In the genomic region with DNA sequence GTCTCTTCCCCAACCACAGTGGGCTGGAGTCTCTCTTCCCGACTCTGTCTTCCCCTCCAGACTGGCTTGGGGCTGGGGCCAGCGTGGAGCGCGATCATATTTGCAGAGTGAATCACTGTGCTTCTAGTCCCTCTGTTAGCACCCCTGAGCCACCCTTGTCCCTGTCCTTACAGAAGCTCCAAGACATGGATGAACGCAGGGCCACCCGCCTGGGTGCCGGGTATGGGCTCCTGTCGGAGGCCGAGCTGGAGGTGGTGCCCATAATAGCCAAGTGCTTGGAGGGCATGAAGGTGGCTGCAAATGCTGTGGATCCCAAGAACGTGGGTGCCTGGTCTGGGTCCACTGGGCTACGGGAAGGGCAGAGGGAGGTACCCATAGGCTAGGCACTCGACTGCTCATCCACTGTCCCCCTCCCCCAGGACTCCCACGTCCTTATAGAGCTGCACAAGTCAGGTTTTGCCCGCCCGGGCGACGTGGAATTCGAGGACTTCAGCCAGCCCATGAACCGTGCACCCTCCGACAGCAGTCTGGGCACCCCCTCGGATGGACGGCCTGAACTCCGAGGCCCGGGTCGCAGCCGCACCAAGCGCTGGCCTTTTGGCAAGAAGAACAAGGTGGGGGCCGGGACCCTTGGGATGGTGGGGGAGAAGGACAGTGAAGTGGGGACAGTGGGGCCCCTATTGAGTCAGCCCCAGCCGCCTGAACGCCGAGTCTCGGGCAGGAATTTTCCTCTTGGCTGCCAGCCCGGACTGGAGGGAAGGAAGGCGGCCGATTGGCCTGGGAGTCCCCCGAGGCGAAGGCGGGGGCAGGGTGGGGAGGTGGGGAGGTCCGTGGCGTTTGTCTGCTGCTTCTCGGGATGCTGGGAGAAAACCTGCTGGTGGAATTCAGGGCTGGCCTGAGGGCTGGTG, we compare ENCODE assay signal across 8 cellular contexts. TPM values are rescaled to one million over a fixed set of nuclear protein-coding genes. Genes with fewer than 3 reads are reported as not detected.
DNase-seq lines count a peak whose midpoint lies in the region; ATAC-seq, FAIRE-seq and TF ChIP-seq lines count a peak whose summit lies in the region.

No MANE protein-coding gene starts in this region.

- H3K4me3 ChIP-seq in HUES48 (ENCODE audit: low read depth, low read length) (no peak overlapping the region), H1 (ENCODE audit: extremely low read depth in 1 of 4, insufficient read depth in 2 of 4, low read depth in 3 of 4, low read length in 4 of 4) (no peak overlapping the region), aorta (ENCODE audit: low read length in 2 of 2) (no peak overlapping the region)

- no peak overlapping the region for H4K5ac ChIP-seq in H1 (ENCODE audit: insufficient read length, low read depth, low read length)

- peaks cover 21% of the 10 kb centered on the region for H3K4me1 ChIP-seq in HUES48 (ENCODE audit: control insufficient read depth, insufficient read depth, low read length)
- peaks cover 0 to 16% (median 11%) of the 10 kb centered on the region in 4 experiments; a peak in 5 of 7 replicates for H3K4me1 ChIP-seq in H1 (replicated peaks in 1 of 4; ENCODE audit: control insufficient read depth in 3 of 4, insufficient read depth in 4 of 4, low read length in 3 of 4)
- H3K4me1 ChIP-seq in aorta (ENCODE audit: control insufficient read depth in 1 of 2, insufficient read depth in 2 of 2, low read length in 2 of 2), result no peaks in the 10 kb centered on the region

- no peak overlapping the region for H2AFZ ChIP-seq in H1 (ENCODE audit: low read length)

- no peak overlapping the region for H3K56ac ChIP-seq in H1 (replicated peaks; ENCODE audit: insufficient read length, low read depth, low read length)

- ATAC-seq in aorta (ENCODE audit: low FRiP score) (peak; percentile 88), HG02759 (IDR thresholded peaks at IDR 0.05; ENCODE audit: unreplicated experiment) (no peak)

- H3K4me2 ChIP-seq in H1 (ENCODE audit: insufficient read depth in 1 of 2, low read depth in 2 of 2, low read length in 2 of 2), result peak overlapping the region in 1 of 2 experiments; percentile 2; a peak in 1 of 4 replicates

- intact Hi-C loops in aorta (cut with DNase I), result loop anchor here (2.0 to 10.0 kb wide), 3 partner anchors 56 to 1062 kb away; partner anchors contain the start of genes HSD11B1L (in 1 of the 2), MICOS13 (in 1 of the 2) and MLLT1 (in 1 of the 2)

- H3K27me3 Mint-ChIP-seq in mesothelial cell of epicardium (ENCODE audit: low read depth), result no peaks in the 10 kb centered on the region

- H4K20me1 ChIP-seq in H1 (replicated peaks in 1 of 2; ENCODE audit: control insufficient read depth in 1 of 2, insufficient read depth in 2 of 2, low read length in 2 of 2), result peaks cover 0 to 6% of the 10 kb centered on the region in 2 experiments

- TF ChIP-seq EP300 in H1 (IDR thresholded peaks at IDR 0.05; ENCODE audit: borderline replicate concordance in 1 of 2, low read depth in 2 of 2, low read length in 2 of 2), result no peak

- H3K36me3 Mint-ChIP-seq in mesothelial cell of epicardium, result peaks cover 35% of the 10 kb centered on the region

- 0 out of 2 replicates have a peak overlapping the region, but pooled peaks have one; percentile 72 for H2BK15ac ChIP-seq in H1 (ENCODE audit: low read length)

- no peak overlapping the region for H2BK12ac ChIP-seq in H1 (ENCODE audit: low read depth, low read length)

- H3K27me3 ChIP-seq in HUES48 (ENCODE audit: control insufficient read depth, insufficient read depth, low read length) (no peaks in the 10 kb centered on the region), H1 (replicated peaks in 1 of 4; ENCODE audit: control insufficient read depth in 3 of 4, extremely low read depth in 1 of 4, insufficient read depth in 3 of 4, low read length in 3 of 4) (no peaks in the 10 kb centered on the region), aorta (ENCODE audit: control insufficient read depth in 1 of 2, insufficient read depth in 2 of 2, low read length in 1 of 2) (no peaks in the 10 kb centered on the region)

- no peak for TF ChIP-seq RAD21 in H1 (IDR thresholded peaks at IDR 0.05 in 1 of 2, conservative IDR thresholded peaks at IDR 0.05 in 1 of 2; ENCODE audit: low read depth in 2 of 2, low read length in 2 of 2)

- peaks cover 70% of the 10 kb centered on the region for H3K36me3 ChIP-seq in HUES48 (ENCODE audit: control insufficient read depth, insufficient read depth, low read length)
- peaks cover 25 to 72% (median 43%) of the 10 kb centered on the region in 4 experiments for H3K36me3 ChIP-seq in H1 (ENCODE audit: control insufficient read depth in 2 of 4, insufficient read depth in 4 of 4, low read length in 3 of 4)
- H3K36me3 ChIP-seq in aorta (ENCODE audit: control insufficient read depth in 1 of 2, insufficient read depth in 2 of 2, low read length in 1 of 2), result peaks cover 4 to 6% of the 10 kb centered on the region in 2 donors

- H3K4ac ChIP-seq in H1 (replicated peaks; ENCODE audit: insufficient read length, low read depth, low read length), result no peak overlapping the region

- no peak for TF ChIP-seq CTCF in H1 (IDR thresholded peaks at IDR 0.05; ENCODE audit: control extremely low read depth in 1 of 3, insufficient read depth in 1 of 3, low read depth in 1 of 3, low read length in 3 of 3)
- no peak for TF ChIP-seq CTCF in mesothelial cell of epicardium (IDR thresholded peaks at IDR 0.05; ENCODE audit: unreplicated experiment)

- peaks cover 10% of the 10 kb centered on the region for H3K23me2 ChIP-seq in H1 (ENCODE audit: low read depth, low read length)

- H3K79me1 ChIP-seq in H1 (ENCODE audit: low read depth, low read length), result peaks cover 5% of the 10 kb centered on the region

- no peak overlapping the region for H3K23ac ChIP-seq in H1 (ENCODE audit: insufficient read length)

- peaks cover 0 to 13% of the 10 kb centered on the region in 2 experiments; a peak in 1 of 4 replicates for H3K79me2 ChIP-seq in H1 (ENCODE audit: control insufficient read depth in 1 of 2, insufficient read depth in 2 of 2, low read length in 2 of 2)

- no peak overlapping the region for H3K14ac ChIP-seq in H1 (ENCODE audit: insufficient read length)

- no peaks in the 10 kb centered on the region for H3K9me3 Mint-ChIP-seq in mesothelial cell of epicardium

- CTCF ChIA-PET in H1 (lab: Charles Lee; ENCODE audit: partially characterized antibody), result interaction anchor here (1.1 kb wide), 1 partner anchor 27 kb away, joined by 3 read pairs; no protein-coding TSS in a partner anchor

- H2BK5ac ChIP-seq in H1 (ENCODE audit: low read depth, low read length), result peak overlapping the region; percentile 71

- H2BK20ac ChIP-seq in H1 (ENCODE audit: low read length), result no peak overlapping the region

- H3K27ac Mint-ChIP-seq in mesothelial cell of epicardium, result peak overlapping the region; percentile 96

- H3K9me3 ChIP-seq in HUES48 (ENCODE audit: control insufficient read depth, insufficient read depth, low read length) (no peaks in the 10 kb centered on the region; the same call in 1 of the 2 replicates), H1 (ENCODE audit: insufficient read depth in 2 of 2, low read depth in 1 of 2, low read length in 1 of 2) (no peaks in the 10 kb centered on the region), aorta (ENCODE audit: control insufficient read depth, low read length) (no peaks in the 10 kb centered on the region)

- H4K91ac ChIP-seq in H1 (replicated peaks; ENCODE audit: insufficient read length, low read length), result no peak overlapping the region

- POLR2A ChIA-PET in H1 (lab: Charles Lee; ENCODE audit: partially characterized antibody), result interaction anchor here (0.7 to 9.7 kb wide), 5 partner anchors 7 to 23 kb away, joined by 3 to 110 read pairs (median 3); partner anchors contain the start of gene SH2D3A

- H3K18ac ChIP-seq in H1 (ENCODE audit: extremely low read depth, low read length), result no peak overlapping the region; the same call in 1 of the 2 replicates

- H3K9ac ChIP-seq in HUES48 (ENCODE audit: low read depth, low read length) (no peak overlapping the region), H1 (replicated peaks in 1 of 4; ENCODE audit: extremely low read depth in 1 of 4, low read depth in 3 of 4, low read length in 3 of 4) (no peak overlapping the region)

- peak; percentile 75 for DNase-seq in 8988T
- no peak for DNase-seq in H1 (ENCODE audit: low read depth in 1 of 2, low spot score in 2 of 2)
- DNase-seq in mesothelial cell of epicardium (ENCODE audit: low spot score in 2 of 2, unreplicated experiment in 2 of 2), result peak; percentile 78 to 89
- DNase-seq in aorta, result peak; percentile 89 to 96
- DNase-seq in NCI-H128 (lab: John Stamatoyannopoulos, UW; ENCODE audit: unreplicated experiment), result no peak
- no peak for DNase-seq in GM19239 (ENCODE audit: insufficient read length, low spot score)

- no peak overlapping the region for H2AK5ac ChIP-seq in H1 (ENCODE audit: low read depth, low read length)

- peaks cover 44% of the 10 kb centered on the region for H3K4me1 Mint-ChIP-seq in mesothelial cell of epicardium

- H3K27ac ChIP-seq in HUES48 (ENCODE audit: low read depth, low read length) (peak overlapping the region; percentile 44), H1 (ENCODE audit: low read depth, low read length) (0 out of 2 replicates have a peak overlapping the region, but pooled peaks have one; percentile 22), aorta (ENCODE audit: low read depth in 1 of 2, low read length in 2 of 2) (peak overlapping the region; percentile 20 to 88)

- no peak for TF ChIP-seq POLR2A in H1 (IDR thresholded peaks at IDR 0.05; ENCODE audit: control extremely low read depth in 1 of 2, low read depth in 2 of 2, low read length in 2 of 2)

- no peak overlapping the region for H2BK120ac ChIP-seq in H1 (replicated peaks; ENCODE audit: low read depth, low read length)

- H4K8ac ChIP-seq in H1 (ENCODE audit: extremely low read depth, insufficient read depth, low read length), result no peak overlapping the region; the same call in 1 of the 2 replicates

- FAIRE-seq in H1 (lab: Jason Lieb, UNC), result no peak
- no peak for FAIRE-seq in GM19239 (lab: Jason Lieb, UNC)

- peak overlapping the region; percentile 14 for H3K4me3 Mint-ChIP-seq in mesothelial cell of epicardium

- 85% methylated on average over 26 of the region's 41 CpGs; no CpG with 5 or more reads in 1 of the 2 experiments for WGBS in H1 (ENCODE audit: extremely low coverage in 1 of 2, insufficient coverage in 1 of 2, insufficient read length in 1 of 2, insufficient replicate concordance in 2 of 2, low coverage in 1 of 2, low lambda C conversion rate in 2 of 2, missing lambda C conversion rate in 1 of 2), 2 experiments
- 4 to 5% methylated on average over 40 to 41 of the region's 41 CpGs for WGBS in aorta, 2 donors

RNA-seq across cellular contexts. Expression of gene TRIP10, which starts 5.2 kb away (rescaled TPM):
- total RNA-seq in H1 (2021; fragmentation: NEBNext Ultra II Directional; extraction: Animal tissue kit (Norgen Biotek cat#: 25700)), result 69.3 and 69.5 TPM in 2 replicates
- polyA plus RNA-seq in H1 (2011; rRNA removed), result 27.8 and 38.0 TPM in 2 replicates
- polyA plus RNA-seq in H1 (2011; cell fraction: cytosol; rRNA removed), result 46.0 TPM
- 69.9 TPM for polyA plus RNA-seq in H1 (2011; cell fraction: nucleus; rRNA removed)
- 66.1 to 83.1 TPM (median 77.4 TPM) in 4 replicates for polyA plus RNA-seq in H1 (2012, experiment 1 of 2)
- polyA plus RNA-seq in H1 (2012, experiment 2 of 2), result 58.7 TPM
- 63.3 TPM for polyA plus RNA-seq in H1 (2013, experiment 1 of 2)
- 64.1 TPM for polyA plus RNA-seq in H1 (2013, experiment 2 of 2)
- 23.1 and 26.9 TPM in 2 replicates for polyA minus RNA-seq in H1 (2011; rRNA and poly(A)+ RNA removed)
- 28.1 TPM for polyA minus RNA-seq in H1 (2011; cell fraction: cytosol; rRNA and poly(A)+ RNA removed)
- polyA minus RNA-seq in H1 (2011; cell fraction: nucleus; rRNA and poly(A)+ RNA removed), result 24.9 TPM
- total RNA-seq in mesothelial cell of epicardium, result 67.5 to 73.2 TPM (median 69.5 TPM) in 3 replicates
- total RNA-seq in aorta, result 100 to 1,000 TPM in 1 of 2 donors, 10 to 100 TPM in 1; 91.8 to 146 TPM
- 100 to 1,000 TPM in 1 of 2 donors, 10 to 100 TPM in 1; 68.6 to 261 TPM for polyA plus RNA-seq in aorta

RNA-seq across cellular contexts. Expression of gene GPR108, which starts 7.3 kb away (rescaled TPM):
- total RNA-seq in H1 (2021; fragmentation: NEBNext Ultra II Directional; extraction: Animal tissue kit (Norgen Biotek cat#: 25700)), result 34.9 and 35.3 TPM in 2 replicates
- 46.0 and 63.9 TPM in 2 replicates for polyA plus RNA-seq in H1 (2011; rRNA removed)
- polyA plus RNA-seq in H1 (2011; cell fraction: cytosol; rRNA removed), result 52.1 TPM
- 160 TPM for polyA plus RNA-seq in H1 (2011; cell fraction: nucleus; rRNA removed)
- 35.3 to 46.7 TPM (median 38.7 TPM) in 4 replicates for polyA plus RNA-seq in H1 (2012, experiment 1 of 2)
- 36.3 TPM for polyA plus RNA-seq in H1 (2012, experiment 2 of 2)
- polyA plus RNA-seq in H1 (2013, experiment 1 of 2), result 47.8 TPM
- 49.9 TPM for polyA plus RNA-seq in H1 (2013, experiment 2 of 2)
- 30.4 and 47.5 TPM in 2 replicates for polyA minus RNA-seq in H1 (2011; rRNA and poly(A)+ RNA removed)
- 15.0 TPM for polyA minus RNA-seq in H1 (2011; cell fraction: cytosol; rRNA and poly(A)+ RNA removed)
- 23.3 TPM for polyA minus RNA-seq in H1 (2011; cell fraction: nucleus; rRNA and poly(A)+ RNA removed)
- 51.4 to 53.6 TPM (median 52.1 TPM) in 3 replicates for total RNA-seq in mesothelial cell of epicardium
- total RNA-seq in aorta, result 10 to 100 TPM; 49.2 to 70.2 TPM
- polyA plus RNA-seq in aorta, result 100 to 1,000 TPM in 1 of 2 donors, 10 to 100 TPM in 1; 33.1 to 117 TPM

RNA-seq across cellular contexts. Expression of gene SH2D3A, which starts 22.6 kb away (rescaled TPM):
- 20.0 and 22.1 TPM in 2 replicates for total RNA-seq in H1 (2021; fragmentation: NEBNext Ultra II Directional; extraction: Animal tissue kit (Norgen Biotek cat#: 25700))
- polyA plus RNA-seq in H1 (2011; rRNA removed) (14.5 and 22.8 TPM in 2 replicates), aorta (1 to 10 TPM in 1 of 2 donors, under 1 TPM in 1; 0.26 to 4.1 TPM)
- polyA plus RNA-seq in H1 (2011; cell fraction: cytosol; rRNA removed), result 18.8 TPM
- 34.1 TPM for polyA plus RNA-seq in H1 (2011; cell fraction: nucleus; rRNA removed)
- polyA plus RNA-seq in H1 (2012, experiment 1 of 2), result 12.6 to 18.8 TPM (median 17.6 TPM) in 4 replicates
- polyA plus RNA-seq in H1 (2012, experiment 2 of 2), result 15.0 TPM
- 32.0 TPM for polyA plus RNA-seq in H1 (2013, experiment 1 of 2)
- polyA plus RNA-seq in H1 (2013, experiment 2 of 2), result 29.0 TPM
- polyA minus RNA-seq in H1 (2011; rRNA and poly(A)+ RNA removed), result 6.1 and 7.2 TPM in 2 replicates
- 9.0 TPM for polyA minus RNA-seq in H1 (2011; cell fraction: cytosol; rRNA and poly(A)+ RNA removed)
- 11.2 TPM for polyA minus RNA-seq in H1 (2011; cell fraction: nucleus; rRNA and poly(A)+ RNA removed)
- total RNA-seq in mesothelial cell of epicardium (13.3 to 13.9 TPM (median 13.4 TPM) in 3 replicates), aorta (1 to 10 TPM in 1 of 2 donors, under 1 TPM in 1; 0.68 to 1.0 TPM)

RNA-seq across cellular contexts. Expression of gene C3, which starts 24.2 kb away (rescaled TPM):
- total RNA-seq in H1 (2021; fragmentation: NEBNext Ultra II Directional; extraction: Animal tissue kit (Norgen Biotek cat#: 25700)), result 4.2 and 6.4 TPM in 2 replicates
- polyA plus RNA-seq in H1 (2011; rRNA removed), result 12.8 and 16.6 TPM in 2 replicates
- polyA plus RNA-seq in H1 (2011; cell fraction: cytosol; rRNA removed), result 16.0 TPM
- polyA plus RNA-seq in H1 (2011; cell fraction: nucleus; rRNA removed), result 34.2 TPM
- 11.3 to 16.8 TPM (median 13.0 TPM) in 4 replicates for polyA plus RNA-seq in H1 (2012, experiment 1 of 2)
- polyA plus RNA-seq in H1 (2012, experiment 2 of 2), result 13.6 TPM
- 22.5 TPM for polyA plus RNA-seq in H1 (2013, experiment 1 of 2)
- 24.4 TPM for polyA plus RNA-seq in H1 (2013, experiment 2 of 2)
- polyA minus RNA-seq in H1 (2011; rRNA and poly(A)+ RNA removed), result 16.2 and 28.8 TPM in 2 replicates
- polyA minus RNA-seq in H1 (2011; cell fraction: cytosol; rRNA and poly(A)+ RNA removed), result 31.9 TPM
- 33.2 TPM for polyA minus RNA-seq in H1 (2011; cell fraction: nucleus; rRNA and poly(A)+ RNA removed)
- total RNA-seq in mesothelial cell of epicardium, result 23.1 to 35.3 TPM (median 24.5 TPM) in 3 replicates
- 1,000 to 10,000 TPM; 1,027 to 3,196 TPM for total RNA-seq in aorta
- polyA plus RNA-seq in aorta, result 10 to 100 TPM in 1 of 2 donors, 1 to 10 TPM in 1; 9.1 to 17.8 TPM

RNA-seq across cellular contexts. Expression of gene VAV1, which starts 27.9 kb away (rescaled TPM):
- 0.21 and 0.22 TPM in 2 replicates for total RNA-seq in H1 (2021; fragmentation: NEBNext Ultra II Directional; extraction: Animal tissue kit (Norgen Biotek cat#: 25700))
- polyA plus RNA-seq in H1 (2011; rRNA removed), result 0.21 and 0.46 TPM in 2 replicates
- 0.31 TPM for polyA plus RNA-seq in H1 (2011; cell fraction: cytosol; rRNA removed)
- 0.61 TPM for polyA plus RNA-seq in H1 (2011; cell fraction: nucleus; rRNA removed)
- 0.56 to 0.67 TPM (median 0.58 TPM) in 3 of 4 replicates, not detected in the other for polyA plus RNA-seq in H1 (2012, experiment 1 of 2)
- 0.18 TPM for polyA plus RNA-seq in H1 (2012, experiment 2 of 2)
- polyA plus RNA-seq in H1 (2013, experiment 1 of 2), result 3.1 TPM
- polyA plus RNA-seq in H1 (2013, experiment 2 of 2), result 2.7 TPM
- polyA minus RNA-seq in H1 (2011; rRNA and poly(A)+ RNA removed), result 0.47 and 1.2 TPM in 2 replicates
- polyA minus RNA-seq in H1 (2011; cell fraction: cytosol; rRNA and poly(A)+ RNA removed), result 1.6 TPM
- not detected for polyA minus RNA-seq in H1 (2011; cell fraction: nucleus; rRNA and poly(A)+ RNA removed)
- not detected in 3 replicates for total RNA-seq in mesothelial cell of epicardium
- 10 to 100 TPM in 1 of 2 donors, 1 to 10 TPM in 1; 8.2 to 20.1 TPM for total RNA-seq in aorta
- polyA plus RNA-seq in aorta, result 1 to 10 TPM; 1.9 to 9.9 TPM

Comparison
In these comparisons a context has a peak if more than half of its experiments do, and no peak if none do; other contexts are left out.
1. DNase-seq: peak in 8988T (single experiment), mesothelial cell of epicardium (2 of 2) and aorta (2 of 2); none in H1 (0 of 2), NCI-H128 (single experiment) and GM19239 (single experiment).
2. Peak in every context shown above with its lines, with median percentiles within 50 percentile points of each other: H3K27ac ChIP-seq.